19 cellular contexts compared by ENCODE assay signal in the genomic region with DNA sequence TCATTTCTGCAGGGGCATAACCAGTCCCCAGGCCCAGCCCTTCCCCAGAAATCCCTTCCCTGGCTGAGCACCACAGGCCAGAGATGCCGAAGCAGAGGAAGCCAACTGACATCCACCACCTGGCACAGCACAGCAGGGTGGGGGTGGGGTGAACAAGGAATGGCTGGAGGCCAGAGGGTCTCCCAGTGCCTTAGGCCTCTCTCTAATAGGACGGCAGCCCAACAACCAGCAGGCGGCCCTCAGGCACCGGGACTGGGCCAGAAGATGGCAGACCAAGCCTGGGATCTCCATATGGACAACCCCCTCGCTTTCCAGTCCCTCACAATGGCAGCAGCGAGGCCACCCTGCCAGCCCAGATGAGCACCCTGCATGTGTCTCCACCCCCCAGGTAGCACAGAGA. TPM values are rescaled to one million over a fixed set of nuclear protein-coding genes. Genes with fewer than 3 reads are reported as not detected.
DNase-seq lines count a peak whose midpoint lies in the region; ATAC-seq and TF ChIP-seq lines count a peak whose summit lies in the region.
"Had no signal": no experiment of that assay in that cellular context is flagged by ENCODE, and none has a peak within 500 bp of the region (broad histone marks: within the 10 kb centered on the region; RNA-seq: fewer than 3 reads in every experiment).

No MANE protein-coding gene starts in this region.

- H3K4me3 ChIP-seq in sigmoid colon: no peak overlapping the region
- no peak overlapping the region for H3K4me3 ChIP-seq in upper lobe of right lung
- H3K4me3 ChIP-seq: adrenal gland, breast epithelium had no signal

- H3K36me3 ChIP-seq in sigmoid colon (peaks cover 19 to 74% (median 26%) of the 10 kb centered on the region in 4 donors), upper lobe of right lung (no peaks in the 10 kb centered on the region)
- H3K36me3 ChIP-seq: adrenal gland, breast epithelium had no signal

- no peak for TF ChIP-seq POLR2A in sigmoid colon (IDR thresholded peaks at IDR 0.05)

- TF ChIP-seq CTCF in sigmoid colon (IDR thresholded peaks at IDR 0.05) (no peak), upper lobe of right lung (IDR thresholded peaks at IDR 0.05) (no peak)

- intact Hi-C loops in sigmoid colon (cut with DNase I): loop anchor here (5.0 kb wide), 1 partner anchor 92 kb away; no protein-coding TSS in a partner anchor
- intact Hi-C loops in left colon (cut with DNase I, micrococcal nuclease): no loop called here
- intact Hi-C loops in upper lobe of right lung (cut with DNase I): no loop called here

- WGBS in sigmoid colon, 2 donors: 88 to 92% methylated on average over 6 of the region's 6 CpGs

- no peak for ATAC-seq in HG03159 (IDR thresholded peaks at IDR 0.05; ENCODE audit: unreplicated experiment)
- ATAC-seq in GM19351 (IDR thresholded peaks at IDR 0.05; ENCODE audit: unreplicated experiment): no peak
- ATAC-seq in left colon: no peak
- ATAC-seq in upper lobe of right lung: no peak
- ATAC-seq: SK-N-SH treated with all-trans-retinoic acid at 6 μM for 48 hours had no signal

- peak overlapping the region; percentile 29 to 99 (median 68) for H3K27ac ChIP-seq in sigmoid colon
- H3K27ac ChIP-seq in upper lobe of right lung: no peak overlapping the region
- H3K27ac ChIP-seq: adrenal gland had no signal

- DNase-seq in DMS 273 (lab: John Stamatoyannopoulos, UW; ENCODE audit: unreplicated experiment) (peak; percentile 81), NCI-H69 (lab: John Stamatoyannopoulos, UW) (peak; percentile 18), islet precursor cell (peak; percentile 47), sigmoid colon (no peak), left colon (no peak), upper lobe of right lung (no peak)
- DNase-seq: activated gamma-delta T cell treated with Interleukin-2 at 50 U/mL for 16 hours, dermis blood vessel endothelial cell, hippocampal formation, KG1, NCI-H1436 treated with DMSO at 0.1 percent for 48 hours, NCI-H524 treated with DMSO at 0.1 percent for 48 hours had no signal

- no peaks in the 10 kb centered on the region for H3K27me3 ChIP-seq in sigmoid colon
- no peaks in the 10 kb centered on the region for H3K27me3 ChIP-seq in upper lobe of right lung
- H3K27me3 ChIP-seq: adrenal gland, breast epithelium had no signal

- no peaks in the 10 kb centered on the region for H3K9me3 ChIP-seq in sigmoid colon
- no peaks in the 10 kb centered on the region for H3K9me3 ChIP-seq in upper lobe of right lung
- H3K9me3 ChIP-seq: adrenal gland, breast epithelium had no signal

- H3K4me1 ChIP-seq in sigmoid colon: peaks cover 0 to 67% (median 62%) of the 10 kb centered on the region in 4 donors
- H3K4me1 ChIP-seq in upper lobe of right lung: peaks cover 5% of the 10 kb centered on the region
- H3K4me1 ChIP-seq: adrenal gland had no signal

- no peak for TF ChIP-seq EP300 in sigmoid colon (IDR thresholded peaks at IDR 0.05)

RNA-seq across cellular contexts. Expression of gene PDLIM4, which starts 13.2 kb away (rescaled TPM):
- total RNA-seq in sigmoid colon (100 to 1,000 TPM in 2 of 4 donors, 10 to 100 TPM in 2; 38.2 to 133 (median 90.1) TPM), left colon (10 to 100 TPM in 1 of 2 donors, 1 to 10 TPM in 1; 1.5 to 11.9 TPM), upper lobe of right lung (7.4 TPM)
- polyA plus RNA-seq in sigmoid colon: 10 to 100 TPM in 2 of 3 donors, 1 to 10 TPM in 1; 2.1 to 16.5 (median 11.4) TPM
- total RNA-seq: activated CD4-positive, alpha-beta memory T cell treated with anti-CD3 and anti-CD28 coated beads for 36 hours; CD8-positive, alpha-beta T cell had no signal

RNA-seq across cellular contexts. Expression of gene SLC22A4, which starts 23.5 kb away (rescaled TPM):
- total RNA-seq in sigmoid colon (1 to 10 TPM in 2 of 4 donors, under 1 TPM in 2; 0.49 to 3.4 (median 0.95) TPM), left colon (1 to 10 TPM; 3.8 to 7.3 TPM), upper lobe of right lung (1.8 TPM)
- polyA plus RNA-seq in sigmoid colon: 1 to 10 TPM in 1 of 3 donors, under 1 TPM in 2; 0.58 to 1.2 (median 0.69) TPM

RNA-seq across cellular contexts. Expression of gene P4HA2, which starts 43.1 kb away (rescaled TPM):
- total RNA-seq in sigmoid colon (10 to 100 TPM; 23.9 to 35.2 (median 28.9) TPM), left colon (10 to 100 TPM; 56.7 to 69.4 TPM), upper lobe of right lung (79.0 TPM)
- 10 to 100 TPM in 2 of 3 donors, 1 to 10 TPM in 1; 4.2 to 24.8 (median 12.5) TPM for polyA plus RNA-seq in sigmoid colon
- total RNA-seq: CD8-positive, alpha-beta T cell had no signal

Comparison
In these comparisons a context has a peak if more than half of its experiments do, and no peak if none do; other contexts are left out.
1. DNase-seq: peak in DMS 273 (single experiment), NCI-H69 (single experiment) and islet precursor cell (single experiment); none in sigmoid colon (single experiment), left colon (0 of 2) and upper lobe of right lung (single experiment).